ENCODE assay signal across 8 cellular contexts in the genomic region with DNA sequence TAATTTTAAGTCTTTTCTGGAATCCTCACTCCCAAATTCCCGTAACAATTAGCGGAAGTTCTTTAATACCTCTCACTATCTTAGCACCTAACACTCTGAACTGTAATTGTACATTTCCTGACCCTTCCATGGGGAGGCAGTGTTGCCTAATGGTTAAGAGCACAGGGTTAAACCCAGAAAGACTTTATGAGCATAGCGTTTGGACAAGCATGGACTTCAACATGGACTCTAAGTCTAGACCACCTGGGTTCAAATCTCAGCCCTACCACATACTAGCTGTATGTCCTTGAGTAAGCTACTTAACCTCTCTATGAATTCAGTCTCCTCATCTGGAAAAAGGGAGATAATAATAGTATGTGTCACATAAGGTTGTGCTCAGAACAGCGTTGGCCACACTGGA. TPM values are rescaled to one million over a fixed set of nuclear protein-coding genes. Genes with fewer than 3 reads are reported as not detected.
DNase-seq lines count a peak whose midpoint lies in the region; ATAC-seq and TF ChIP-seq lines count a peak whose summit lies in the region.

No MANE protein-coding gene starts in this region.

- H3K9me3 ChIP-seq in A673 (ENCODE audit: low read depth, low read length, poor library complexity, severe bottlenecking) (peaks cover 11% of the 10 kb centered on the region), thyroid gland (no peaks in the 10 kb centered on the region)

- no TSS peak for BruUV-seq in A673 (replicated peaks; lab: Mats Ljungman, UMichigan)

- no peak overlapping the region for H3K27ac Mint-ChIP-seq in activated CD8-positive, alpha-beta T cell treated with anti-CD3 and anti-CD28 coated beads, Interleukin-2, amount 10 ng/mL, durations not matched to agents 7 days and 5 days

- peaks cover 17% of the 10 kb centered on the region for H3K27me3 Mint-ChIP-seq in activated CD8-positive, alpha-beta T cell treated with anti-CD3 and anti-CD28 coated beads, Interleukin-2, amount 10 ng/mL, durations not matched to agents 7 days and 5 days (ENCODE audit: low read depth)

- POLR2A ChIA-PET in A673 (lab: Charles Lee; ENCODE audit: low non-redundant PET) = no interaction called here
- POLR2A ChIA-PET in activated CD8-positive, alpha-beta T cell treated with anti-CD3 and anti-CD28 coated beads, Interleukin-2, amount 10 ng/mL, durations not matched to agents 7 days and 5 days (lab: Charles Lee) = no interaction called here

- no peaks in the 10 kb centered on the region for H3K4me1 Mint-ChIP-seq in activated CD8-positive, alpha-beta T cell treated with anti-CD3 and anti-CD28 coated beads, Interleukin-2, amount 10 ng/mL, durations not matched to agents 7 days and 5 days (ENCODE audit: low read depth)

- CTCF ChIA-PET in A673 (lab: Charles Lee) = no interaction called here
- CTCF ChIA-PET in activated CD8-positive, alpha-beta T cell treated with anti-CD3 and anti-CD28 coated beads, Interleukin-2, amount 10 ng/mL, durations not matched to agents 7 days and 5 days (lab: Charles Lee) = interaction anchor here (0.7 to 1.4 kb wide), 4 partner anchors 18 to 347 kb away, joined by 4 to 8 read pairs (median 4); no protein-coding TSS in a partner anchor

- TF ChIP-seq CTCF in A673 (conservative IDR thresholded peaks at IDR 0.05; ENCODE audit: low read depth, low read length) (peak; percentile 51), GM12864 (IDR thresholded peaks at IDR 0.05; ENCODE audit: low read depth, low read length, missing control alignments) (peak; percentile 66), thyroid gland (IDR thresholded peaks at IDR 0.05) (peak in 5 of 6 experiments; percentile 32 to 83 (median 65))

- H3K27me3 ChIP-seq in A673 (replicated peaks; ENCODE audit: insufficient read depth, low read depth, low read length, poor library complexity) (no peaks in the 10 kb centered on the region), thyroid gland (no peaks in the 10 kb centered on the region)

- WGBS in thyroid gland, 2 donors = 73 to 74% methylated on average over 4 of the region's 4 CpGs

- DNase-seq in A673 (ENCODE audit: low spot score) (no peak), GM12864 (ENCODE audit: low read depth) (no peak), NCI-H1092 (lab: John Stamatoyannopoulos, UW) (peak; percentile 19), iPS DF 19.7 (ENCODE audit: low read depth, low spot score) (peak; percentile 30), thyroid gland (peak; percentile 32 to 43)
- DNase-seq in activated CD8-positive, alpha-beta T cell treated with anti-CD3 and anti-CD28 coated beads, Interleukin-2, amount 10 ng/mL, durations not matched to agents 7 days and 5 days = peak; percentile 52

- no peak overlapping the region for H3K4me3 Mint-ChIP-seq in activated CD8-positive, alpha-beta T cell treated with anti-CD3 and anti-CD28 coated beads, Interleukin-2, amount 10 ng/mL, durations not matched to agents 7 days and 5 days

- H3K4me1 ChIP-seq in A673 (ENCODE audit: insufficient read depth, low read length, poor library complexity, severe bottlenecking) (peaks cover 25% of the 10 kb centered on the region), thyroid gland (peaks cover 0 to 1% of the 10 kb centered on the region in 2 donors)

- H3K4me3 ChIP-seq in A673 (ENCODE audit: low read depth, low read length, poor library complexity, severe bottlenecking) = no peak overlapping the region
- H3K4me3 ChIP-seq in GM12864 (ENCODE audit: low read depth, low read length) = no peak overlapping the region
- no peak overlapping the region for H3K4me3 ChIP-seq in thyroid gland (replicated peaks in 1 of 3)

- TF ChIP-seq POLR2A in thyroid gland (IDR thresholded peaks at IDR 0.05) = no peak

- peaks cover 6% of the 10 kb centered on the region for H3K36me3 ChIP-seq in A673 (ENCODE audit: insufficient read depth, low read length, poor library complexity, severe bottlenecking)
- H3K36me3 ChIP-seq in thyroid gland = no peaks in the 10 kb centered on the region

- intact Hi-C loops in A673 (cut with micrococcal nuclease; ENCODE audit: unreplicated experiment) = no loop called here
- intact Hi-C loops in thyroid gland (cut with DNase I) = loop anchor here (5.0 kb wide), 1 partner anchor 281 kb away; no protein-coding TSS in a partner anchor

- H3K36me3 Mint-ChIP-seq in activated CD8-positive, alpha-beta T cell treated with anti-CD3 and anti-CD28 coated beads, Interleukin-2, amount 10 ng/mL, durations not matched to agents 7 days and 5 days (ENCODE audit: low read depth) = no peaks in the 10 kb centered on the region

- H3K9me3 Mint-ChIP-seq in activated CD8-positive, alpha-beta T cell treated with anti-CD3 and anti-CD28 coated beads, Interleukin-2, amount 10 ng/mL, durations not matched to agents 7 days and 5 days (ENCODE audit: insufficient read depth) = no peaks in the 10 kb centered on the region

- peak; percentile 57 for ATAC-seq in activated CD8-positive, alpha-beta T cell treated with anti-CD3 and anti-CD28 coated beads, Interleukin-2, amount 10 ng/mL, durations not matched to agents 7 days and 5 days
- no peak for ATAC-seq in GM18907 (IDR thresholded peaks at IDR 0.05; ENCODE audit: unreplicated experiment)
- no peak for ATAC-seq in GM21737 (IDR thresholded peaks at IDR 0.05; ENCODE audit: unreplicated experiment)

- H3K27ac ChIP-seq in A673 (ENCODE audit: low read depth, low read length, poor library complexity, severe bottlenecking) (no peak overlapping the region), thyroid gland (no peak overlapping the region)

RNA-seq across cellular contexts. Expression of gene ANTXR1, which starts 13.0 kb away (rescaled TPM):
- total RNA-seq in A673 (2021) = 160 and 181 TPM in 2 replicates
- total RNA-seq in activated CD8-positive, alpha-beta T cell treated with anti-CD3 and anti-CD28 coated beads, Interleukin-2, amount 10 ng/mL, durations not matched to agents 7 days and 5 days = under 1 TPM in 1 of 2 experiments, not detected in 1; 0.05 TPM
- total RNA-seq in thyroid gland = 100 to 1,000 TPM in 1 of 4 donors, 10 to 100 TPM in 3; 56.4 to 103 (median 79.3) TPM

RNA-seq across cellular contexts. Expression of gene GKN1, which starts 51.6 kb away (rescaled TPM):
- total RNA-seq in A673 (2021) (not detected in 2 replicates), thyroid gland (not detected)
- total RNA-seq in activated CD8-positive, alpha-beta T cell treated with anti-CD3 and anti-CD28 coated beads, Interleukin-2, amount 10 ng/mL, durations not matched to agents 7 days and 5 days = not detected

Comparison
In these comparisons a context has a peak if more than half of its experiments do, and no peak if none do; other contexts are left out.
1. DNase-seq: peak in NCI-H1092 (single experiment), activated CD8-positive, alpha-beta T cell treated with anti-CD3 and anti-CD28 coated beads, Interleukin-2, amount 10 ng/mL, durations not matched to agents 7 days and 5 days (single experiment), iPS DF 19.7 (single experiment) and thyroid gland (2 of 2); none in A673 (single experiment) and GM12864 (single experiment).
2. RNA of gene ANTXR1, which starts 13.0 kb away (total RNA-seq): 160 to 181 TPM in A673 and 56.4 to 103 TPM in thyroid gland; 0.05 TPM in activated CD8-positive, alpha-beta T cell treated with anti-CD3 and anti-CD28 coated beads, Interleukin-2, amount 10 ng/mL, durations not matched to agents 7 days and 5 days; every median in the first group is over 10 times any median in the second.
3. Peak in every context shown above with its lines, with median percentiles within 50 percentile points of each other: CTCF ChIP-seq.